Comparison of ENCODE assay signal across 21 cellular contexts in the genomic region with DNA sequence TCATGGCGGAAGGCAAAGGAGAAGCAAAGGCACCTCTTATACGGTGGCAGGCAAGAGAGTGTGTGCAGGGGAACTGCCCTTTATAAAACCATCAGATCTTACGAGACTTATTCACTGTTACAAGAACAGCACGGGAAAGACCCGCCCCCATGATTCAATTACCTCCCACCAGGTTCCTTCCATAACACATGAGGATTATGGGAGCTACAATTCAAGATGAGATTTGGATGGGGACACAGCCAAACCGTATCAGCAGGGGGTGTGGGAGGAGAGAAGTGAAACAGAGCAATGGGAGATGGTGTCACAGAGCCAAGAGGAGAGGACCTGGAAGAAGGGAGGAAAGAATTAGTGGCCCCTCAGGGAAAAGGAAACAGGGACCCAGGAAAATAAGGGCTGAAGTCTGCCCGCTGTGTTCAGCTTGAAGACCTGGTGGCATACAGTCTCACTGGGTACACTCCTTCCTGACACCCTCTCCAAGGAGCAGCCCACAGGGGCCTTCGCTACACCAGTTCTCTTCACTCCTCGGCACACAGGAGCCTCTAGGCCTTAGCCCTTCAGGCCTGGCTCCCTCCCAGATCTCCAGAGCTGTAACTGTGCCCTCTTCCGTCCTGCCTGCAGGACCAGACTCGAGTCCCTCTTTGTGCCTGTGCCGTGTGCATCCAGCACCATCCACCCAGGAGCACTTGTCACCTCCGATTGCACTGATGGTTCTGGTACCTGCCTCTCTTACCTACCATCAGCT.
DNase-seq lines count a peak whose midpoint lies in the region; ATAC-seq and TF ChIP-seq lines count a peak whose summit lies in the region.
"Had no signal": no experiment of that assay in that cellular context is flagged by ENCODE, and none has a peak within 500 bp of the region (broad histone marks: within the 10 kb centered on the region; RNA-seq: fewer than 3 reads in every experiment).

No MANE protein-coding gene starts in this region.

- ATAC-seq in activated T-cell treated with anti-CD3 and anti-CD28 coated beads, Interleukin-2, amount 50 U/mL, for 72 hours (replicated peaks in 1 of 2) = no peak
- no peak for ATAC-seq in activated T-cell treated with anti-CD3 and anti-CD28 coated beads, Interleukin-2, amount 50 U/mL, for 4 hours
- no peak for ATAC-seq in T-helper 17 cell
- peak; percentile 37 for ATAC-seq in upper lobe of right lung
- no peak for ATAC-seq in GM21576 (IDR thresholded peaks at IDR 0.05; ENCODE audit: unreplicated experiment)
- ATAC-seq: CD8-positive, alpha-beta T cell; HCT116 had no signal

- peak overlapping the region; percentile 49 for H3K27ac Mint-ChIP-seq in activated T-cell treated with anti-CD3 and anti-CD28 coated beads, Interleukin-2, amount 50 U/mL, for 72 hours
- peak overlapping the region; percentile 4 for H3K27ac Mint-ChIP-seq in T-helper 17 cell
- H3K27ac Mint-ChIP-seq in nephron progenitor cell = peak overlapping the region; percentile 77
- H3K27ac Mint-ChIP-seq in activated T-helper 1 cell treated with anti-CD3 and anti-CD28 coated beads, Interleukin-12 subunit alpha, Interleukin-12 subunit beta, Interleukin-2, Interleukin-4 antibody, amounts not matched to agents 30 ng/mL and 10 ng/mL and 1 ng/mL, durations not matched to agents 14 hours and 24 hours and 36 hours = no peak overlapping the region
- H3K27ac Mint-ChIP-seq: CD8-positive, alpha-beta T cell had no signal

- peaks cover 0 to 2% of the 10 kb centered on the region in 2 donors for H3K9me3 Mint-ChIP-seq in activated T-cell treated with anti-CD3 and anti-CD28 coated beads, Interleukin-2, amount 50 U/mL, for 72 hours
- no peaks in the 10 kb centered on the region for H3K9me3 Mint-ChIP-seq in activated T-cell treated with anti-CD3 and anti-CD28 coated beads, Interleukin-2, amount 50 U/mL, for 4 hours
- peaks cover 6% of the 10 kb centered on the region for H3K9me3 Mint-ChIP-seq in nephron progenitor cell
- peaks cover 4% of the 10 kb centered on the region for H3K9me3 Mint-ChIP-seq in activated T-helper 1 cell treated with anti-CD3 and anti-CD28 coated beads, Interleukin-12 subunit alpha, Interleukin-12 subunit beta, Interleukin-2, Interleukin-4 antibody, amounts not matched to agents 30 ng/mL and 10 ng/mL and 1 ng/mL, durations not matched to agents 14 hours and 24 hours and 36 hours

- H3K4me3 Mint-ChIP-seq in activated T-cell treated with anti-CD3 and anti-CD28 coated beads, Interleukin-2, amount 50 U/mL, for 72 hours = no peak overlapping the region
- H3K4me3 Mint-ChIP-seq in activated T-cell treated with anti-CD3 and anti-CD28 coated beads, Interleukin-2, amount 50 U/mL, for 4 hours = no peak overlapping the region
- H3K4me3 Mint-ChIP-seq in T-helper 17 cell (no peak overlapping the region), nephron progenitor cell (no peak overlapping the region)
- H3K4me3 Mint-ChIP-seq in activated T-helper 1 cell treated with anti-CD3 and anti-CD28 coated beads, Interleukin-12 subunit alpha, Interleukin-12 subunit beta, Interleukin-2, Interleukin-4 antibody, amounts not matched to agents 30 ng/mL and 10 ng/mL and 1 ng/mL, durations not matched to agents 14 hours and 24 hours and 36 hours = no peak overlapping the region
- H3K4me3 Mint-ChIP-seq: CD8-positive, alpha-beta T cell had no signal

- H3K4me1 ChIP-seq in upper lobe of right lung = no peaks in the 10 kb centered on the region
- H3K4me1 ChIP-seq: Peyer's patch had no signal

- no peaks in the 10 kb centered on the region for H3K36me3 ChIP-seq in upper lobe of right lung
- H3K36me3 ChIP-seq: Peyer's patch had no signal

- H3K27me3 ChIP-seq in upper lobe of right lung = no peaks in the 10 kb centered on the region
- H3K27me3 ChIP-seq: Peyer's patch had no signal

- no peak for DNase-seq in activated T-cell treated with anti-CD3 and anti-CD28 coated beads, Interleukin-2, amount 50 U/mL, for 72 hours
- no peak for DNase-seq in activated T-cell treated with anti-CD3 and anti-CD28 coated beads, Interleukin-2, amount 50 U/mL, for 4 hours
- DNase-seq in T-helper 17 cell (no peak), nephron progenitor cell (no peak), upper lobe of right lung (peak; percentile 26), NCI-H345 treated with DMSO at 0.1 percent for 48 hours (lab: John Stamatoyannopoulos, UW; ENCODE audit: unreplicated experiment) (no peak)
- no peak for DNase-seq in activated T-helper 1 cell treated with anti-CD3 and anti-CD28 coated beads, Interleukin-12 subunit alpha, Interleukin-12 subunit beta, Interleukin-2, Interleukin-4 antibody, amounts not matched to agents 30 ng/mL and 10 ng/mL and 1 ng/mL, durations not matched to agents 14 hours and 24 hours and 36 hours (ENCODE audit: low spot score)
- DNase-seq: 8988T; Calu3; GF-D8; GM23248; KBM-7; NCI-H1105; NCI-H2081 treated with DMSO at 0.1 percent for 48 hours; NCI-H510A; NCI-H748 treated with DMSO at 0.1 percent for 48 hours; NK-92 treated with Interleukin-12 subunit alpha and Interleukin-12 subunit beta, amount 100 ng/mL, for 24 hours had no signal

- H3K27ac ChIP-seq in upper lobe of right lung = no peak overlapping the region
- H3K27ac ChIP-seq: GM23248, Peyer's patch had no signal

- intact Hi-C loops in upper lobe of right lung (cut with DNase I) = no loop called here
- intact Hi-C loops in activated T-helper 1 cell treated with anti-CD3 and anti-CD28 coated beads, Interleukin-12 subunit alpha, Interleukin-12 subunit beta, Interleukin-2, Interleukin-4 antibody, amounts not matched to agents 30 ng/mL and 10 ng/mL and 1 ng/mL, durations not matched to agents 14 hours and 24 hours and 36 hours (cut with micrococcal nuclease) = loop anchor here (5.0 kb wide), 1 partner anchor 187 kb away; no protein-coding TSS in a partner anchor

- no peaks in the 10 kb centered on the region for H3K27me3 Mint-ChIP-seq in activated T-cell treated with anti-CD3 and anti-CD28 coated beads, Interleukin-2, amount 50 U/mL, for 72 hours (ENCODE audit: low read depth)
- H3K27me3 Mint-ChIP-seq in activated T-cell treated with anti-CD3 and anti-CD28 coated beads, Interleukin-2, amount 50 U/mL, for 4 hours (ENCODE audit: low read depth) = no peaks in the 10 kb centered on the region
- peaks cover 8% of the 10 kb centered on the region for H3K27me3 Mint-ChIP-seq in T-helper 17 cell
- H3K27me3 Mint-ChIP-seq in nephron progenitor cell (ENCODE audit: low read depth, poor library complexity) = peaks cover 3% of the 10 kb centered on the region
- no peaks in the 10 kb centered on the region for H3K27me3 Mint-ChIP-seq in activated T-helper 1 cell treated with anti-CD3 and anti-CD28 coated beads, Interleukin-12 subunit alpha, Interleukin-12 subunit beta, Interleukin-2, Interleukin-4 antibody, amounts not matched to agents 30 ng/mL and 10 ng/mL and 1 ng/mL, durations not matched to agents 14 hours and 24 hours and 36 hours (ENCODE audit: insufficient read depth)

- H3K9me3 ChIP-seq in T-helper 17 cell (ENCODE audit: control insufficient read depth, low read length, poor library complexity, severe bottlenecking) = no peaks in the 10 kb centered on the region
- H3K9me3 ChIP-seq in upper lobe of right lung = no peaks in the 10 kb centered on the region

- H3K4me1 Mint-ChIP-seq in activated T-cell treated with anti-CD3 and anti-CD28 coated beads, Interleukin-2, amount 50 U/mL, for 72 hours (ENCODE audit: low read depth) = no peaks in the 10 kb centered on the region
- H3K4me1 Mint-ChIP-seq in activated T-cell treated with anti-CD3 and anti-CD28 coated beads, Interleukin-2, amount 50 U/mL, for 4 hours (ENCODE audit: low read depth) = no peaks in the 10 kb centered on the region
- no peaks in the 10 kb centered on the region for H3K4me1 Mint-ChIP-seq in T-helper 17 cell
- H3K4me1 Mint-ChIP-seq in nephron progenitor cell = peaks cover 30% of the 10 kb centered on the region
- no peaks in the 10 kb centered on the region for H3K4me1 Mint-ChIP-seq in activated T-helper 1 cell treated with anti-CD3 and anti-CD28 coated beads, Interleukin-12 subunit alpha, Interleukin-12 subunit beta, Interleukin-2, Interleukin-4 antibody, amounts not matched to agents 30 ng/mL and 10 ng/mL and 1 ng/mL, durations not matched to agents 14 hours and 24 hours and 36 hours (ENCODE audit: low read depth)

- H3K4me3 ChIP-seq in upper lobe of right lung = no peak overlapping the region
- H3K4me3 ChIP-seq: GM23248, Peyer's patch had no signal

- TF ChIP-seq CTCF in nephron progenitor cell (IDR thresholded peaks at IDR 0.05) (no peak), upper lobe of right lung (IDR thresholded peaks at IDR 0.05) (no peak)

- peaks cover 0 to 4% of the 10 kb centered on the region in 2 donors for H3K36me3 Mint-ChIP-seq in activated T-cell treated with anti-CD3 and anti-CD28 coated beads, Interleukin-2, amount 50 U/mL, for 72 hours (ENCODE audit: insufficient read depth in 2 of 2)
- H3K36me3 Mint-ChIP-seq in activated T-cell treated with anti-CD3 and anti-CD28 coated beads, Interleukin-2, amount 50 U/mL, for 4 hours (ENCODE audit: insufficient read depth) = peaks cover 2% of the 10 kb centered on the region
- H3K36me3 Mint-ChIP-seq in T-helper 17 cell (ENCODE audit: low read depth) (peaks cover 7% of the 10 kb centered on the region), nephron progenitor cell (ENCODE audit: low read depth) (peaks cover 7% of the 10 kb centered on the region)
- H3K36me3 Mint-ChIP-seq in activated T-helper 1 cell treated with anti-CD3 and anti-CD28 coated beads, Interleukin-12 subunit alpha, Interleukin-12 subunit beta, Interleukin-2, Interleukin-4 antibody, amounts not matched to agents 30 ng/mL and 10 ng/mL and 1 ng/mL, durations not matched to agents 14 hours and 24 hours and 36 hours (ENCODE audit: low read depth) = no peaks in the 10 kb centered on the region
- H3K36me3 Mint-ChIP-seq: CD8-positive, alpha-beta T cell had no signal
